In genomic region chr15:95458736-95459135, GRCh38 we compare ENCODE assay signal across 13 cellular contexts.
"Had no signal": no experiment of that assay in that cellular context is flagged by ENCODE, and none has a peak within 500 bp of the region (broad histone marks: within the 10 kb centered on the region; RNA-seq: fewer than 3 reads in every experiment).

No MANE protein-coding gene starts in this region.

- H3K9me3 Mint-ChIP-seq: neural progenitor cell, WTC11 had no signal

- DNase-seq: activated CD4-positive, alpha-beta T cell treated with anti-CD3 and anti-CD28 coated beads for 48 hours; activated naive CD4-positive, alpha-beta T cell; colonic mucosa; effector CD4-positive, alpha-beta T cell; glutamatergic neuron; right cardiac atrium; SK-N-SH; stimulated activated CD4-positive, alpha-beta T cell treated with anti-CD3 and anti-CD28 coated beads, Interleukin-12 subunit alpha, Interleukin-12 subunit beta, amount 100 ng/mL, for 4 hours; stimulated activated naive CD4-positive, alpha-beta T cell had no signal

- H3K4me1 Mint-ChIP-seq: memory B cell had no signal

- H3K27me3 Mint-ChIP-seq: memory B cell had no signal

- H3K9me3 ChIP-seq: colonic mucosa, SK-N-SH had no signal

- H3K4me3 Mint-ChIP-seq: activated T-helper 1 cell treated with anti-CD3 and anti-CD28 coated beads, Interleukin-12 subunit alpha, Interleukin-12 subunit beta, Interleukin-2, Interleukin-4 antibody, amounts not matched to agents 30 ng/mL and 10 ng/mL and 1 ng/mL, durations not matched to agents 14 hours and 24 hours and 36 hours; memory B cell; neural progenitor cell; WTC11 had no signal

- H3K27ac ChIP-seq: colonic mucosa, neural progenitor cell had no signal

- H3K4me2 ChIP-seq: neural progenitor cell, SK-N-SH had no signal

- H3K36me3 ChIP-seq: colonic mucosa, neural progenitor cell had no signal

- H3K27ac Mint-ChIP-seq: activated T-helper 1 cell treated with anti-CD3 and anti-CD28 coated beads, Interleukin-12 subunit alpha, Interleukin-12 subunit beta, Interleukin-2, Interleukin-4 antibody, amounts not matched to agents 30 ng/mL and 10 ng/mL and 1 ng/mL, durations not matched to agents 14 hours and 24 hours and 36 hours; memory B cell; neural progenitor cell; WTC11 had no signal

- H3K4me3 ChIP-seq: colonic mucosa, neural progenitor cell had no signal

- H3K27me3 ChIP-seq: colonic mucosa, neural progenitor cell had no signal

- H3K36me3 Mint-ChIP-seq: memory B cell, neural progenitor cell, WTC11 had no signal

- H3K9ac ChIP-seq: neural progenitor cell, SK-N-SH had no signal

- H3K4me1 ChIP-seq: colonic mucosa had no signal
